In the genomic region with DNA sequence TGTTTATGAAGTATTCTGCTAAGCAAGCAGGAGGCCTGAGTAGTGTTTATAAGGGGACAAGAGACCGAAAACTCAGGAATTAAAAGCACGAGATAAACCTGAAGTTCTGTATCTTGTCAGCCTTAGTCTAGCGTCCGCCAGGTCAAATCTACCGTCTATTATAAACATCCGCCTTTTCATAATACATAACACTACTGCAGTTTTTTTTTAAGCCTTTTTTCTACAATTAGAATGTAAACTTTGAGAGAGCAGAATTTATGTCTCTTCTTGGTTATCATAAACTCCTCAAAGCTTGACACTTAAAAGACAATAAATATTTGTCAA, we compare ENCODE assay signal across 10 cellular contexts.
A peak's percentile ranks its signal among the peaks of the same experiment; 100 is the strongest.
DNase-seq lines count a peak whose midpoint lies in the region; ATAC-seq and TF ChIP-seq lines count a peak whose summit lies in the region.
"Had no signal": no experiment of that assay in that cellular context is flagged by ENCODE, and none has a peak within 500 bp of the region (broad histone marks: within the 10 kb centered on the region; RNA-seq: fewer than 3 reads in every experiment).

No MANE protein-coding gene starts in this region.

- ATAC-seq in GM18909 (IDR thresholded peaks at IDR 0.05; ENCODE audit: poor library complexity, unreplicated experiment) = peak; percentile 14

- H3K4me1 ChIP-seq in ACC112 (ENCODE audit: control insufficient read depth, insufficient read depth, low read length, unreplicated experiment) (no peaks in the 10 kb centered on the region), KMS-11 (ENCODE audit: low read depth, poor library complexity, severe bottlenecking) (peaks cover 48% of the 10 kb centered on the region)

- H3K79me2 ChIP-seq in ACC112 (ENCODE audit: control insufficient read depth, insufficient read depth, low read length, unreplicated experiment) (no peaks in the 10 kb centered on the region), KMS-11 (ENCODE audit: insufficient read depth, low read depth) (no peaks in the 10 kb centered on the region)

- H3K4me3 Mint-ChIP-seq in glutamatergic neuron (ENCODE audit: unreplicated experiment) = no peak overlapping the region

- no peak overlapping the region for H3K27ac ChIP-seq in ACC112 (ENCODE audit: low read depth, low read length)
- H3K27ac ChIP-seq in KMS-11 = peak overlapping the region; percentile 73

- H3K4me3 ChIP-seq in ACC112 (ENCODE audit: low read depth, low read length) (no peak overlapping the region), KMS-11 (IDR thresholded peaks at IDR 0.05; ENCODE audit: insufficient read depth, low read depth, low read length) (no peak overlapping the region)

- H4K20me1 ChIP-seq in KMS-11 (ENCODE audit: insufficient read depth) = no peaks in the 10 kb centered on the region

- H3K9me3 Mint-ChIP-seq in glutamatergic neuron (ENCODE audit: unreplicated experiment) = no peaks in the 10 kb centered on the region

- TF ChIP-seq CTCF in KMS-11 (conservative IDR thresholded peaks at IDR 0.05; ENCODE audit: low read depth, low read length) (no peak), glutamatergic neuron (IDR thresholded peaks at IDR 0.05; ENCODE audit: partially characterized antibody, unreplicated experiment) (no peak)

- H3K36me3 Mint-ChIP-seq in glutamatergic neuron (ENCODE audit: unreplicated experiment) = no peaks in the 10 kb centered on the region

- peak overlapping the region; percentile 73 for H3K4me2 ChIP-seq in KMS-11

- peak overlapping the region; percentile 67 for H2AFZ ChIP-seq in ACC112 (ENCODE audit: low read length, unreplicated experiment)
- no peak overlapping the region for H2AFZ ChIP-seq in KMS-11 (ENCODE audit: low read depth)

- H3K9ac ChIP-seq in KMS-11 = peak overlapping the region; percentile 34; the same call in 1 of the 2 replicates

- H3K27me3 ChIP-seq in ACC112 (ENCODE audit: insufficient read depth, low read length) (no peaks in the 10 kb centered on the region), KMS-11 (ENCODE audit: insufficient read depth, low read depth) (no peaks in the 10 kb centered on the region)

- H3K27ac Mint-ChIP-seq in glutamatergic neuron (ENCODE audit: unreplicated experiment) = peak overlapping the region; percentile 5

- DNase-seq in glutamatergic neuron = no peak
- no peak for DNase-seq in anterior cingulate cortex (lab: John Stamatoyannopoulos, UW)
- DNase-seq in iPS-NIHi11 (ENCODE audit: low spot score) = no peak
- no peak for DNase-seq in NCI-H2171 treated with DMSO at 0.1 percent for 48 hours (lab: John Stamatoyannopoulos, UW)
- no peak for DNase-seq in NCI-H69 (lab: John Stamatoyannopoulos, UW)
- DNase-seq: activated CD4-positive, alpha-beta T cell treated with anti-CD3 and anti-CD28 coated beads, Interleukin-2, amount 50 U/mL, for 1 hour; effector memory CD4-positive, alpha-beta T cell had no signal

- H3K27me3 Mint-ChIP-seq in glutamatergic neuron (ENCODE audit: unreplicated experiment) = no peaks in the 10 kb centered on the region

- H3K36me3 ChIP-seq in ACC112 (ENCODE audit: insufficient read depth, low read length) (no peaks in the 10 kb centered on the region), KMS-11 (ENCODE audit: insufficient read depth) (no peaks in the 10 kb centered on the region)

- H3K4me1 Mint-ChIP-seq in glutamatergic neuron (ENCODE audit: low read depth, unreplicated experiment) = no peaks in the 10 kb centered on the region
